ENCODE assay signal across 9 cellular contexts in genomic region chr19:42683917-42684513, GRCh38. TPM values are rescaled to one million over a fixed set of nuclear protein-coding genes. Genes with fewer than 3 reads are reported as not detected.
DNase-seq lines count a peak whose midpoint lies in the region; ATAC-seq, FAIRE-seq and TF ChIP-seq lines count a peak whose summit lies in the region.
"Had no signal": no experiment of that assay in that cellular context is flagged by ENCODE, and none has a peak within 500 bp of the region (broad histone marks: within the 10 kb centered on the region; RNA-seq: fewer than 3 reads in every experiment).

No MANE protein-coding gene starts in this region.

- H3K79me2 ChIP-seq in HepG2 (ENCODE audit: insufficient read depth, low read length): no peaks in the 10 kb centered on the region

- H3K36me3 ChIP-seq in HEK293 (ENCODE audit: control insufficient read depth in 2 of 2, insufficient read depth in 1 of 2, low read length in 2 of 2): no peaks in the 10 kb centered on the region
- H3K36me3 ChIP-seq in adipocyte (ENCODE audit: control insufficient read depth, insufficient read depth, low read length, severe bottlenecking): no peaks in the 10 kb centered on the region
- H3K36me3 ChIP-seq in HepG2 (replicated peaks in 1 of 2; ENCODE audit: control insufficient read depth in 1 of 2, insufficient read depth in 2 of 2, low read length in 2 of 2): no peaks in the 10 kb centered on the region

- no peak for FAIRE-seq in HepG2 (lab: Jason Lieb, UNC)

- H3K9ac ChIP-seq in adipocyte (ENCODE audit: low read length) (no peak overlapping the region), HepG2 (ENCODE audit: insufficient read depth, low read depth, low read length) (no peak overlapping the region)

- H3K9me3 ChIP-seq in HEK293 (ENCODE audit: control insufficient read depth, insufficient read depth, low read depth, low read length) (peaks cover 5% of the 10 kb centered on the region), adipocyte (ENCODE audit: control insufficient read depth, low read length) (peaks cover 15% of the 10 kb centered on the region), HepG2 (ENCODE audit: low read length) (peaks cover 23% of the 10 kb centered on the region)

- ATAC-seq in HepG2 (no peak), HG02938 (IDR thresholded peaks at IDR 0.05; ENCODE audit: unreplicated experiment) (no peak)

- no peak for TF ChIP-seq EP300 in HepG2 (IDR thresholded peaks at IDR 0.05; ENCODE audit: low read depth in 2 of 2, low read length in 2 of 2)
- no peak for TF ChIP-seq EP300 in HepG2 (CRISPR knock-in tag; IDR thresholded peaks at IDR 0.05; ENCODE audit: borderline replicate concordance)

- H3K4me3 Mint-ChIP-seq in Calu3 (ENCODE audit: low read depth, unreplicated experiment): no peak overlapping the region

- no peaks in the 10 kb centered on the region for H3K9me3 Mint-ChIP-seq in Calu3 (ENCODE audit: low read depth, unreplicated experiment)

- H3K4me1 Mint-ChIP-seq in Calu3 (ENCODE audit: low read depth, unreplicated experiment): no peaks in the 10 kb centered on the region

- H3K27me3 Mint-ChIP-seq in Calu3 (ENCODE audit: unreplicated experiment): peaks cover 88% of the 10 kb centered on the region

- no peak overlapping the region for H3K27ac Mint-ChIP-seq in Calu3 (ENCODE audit: unreplicated experiment)

- no peak for TF ChIP-seq RAD21 in HepG2 (CRISPR knock-in tag; IDR thresholded peaks at IDR 0.05)

- peaks cover 17% of the 10 kb centered on the region for H3K27me3 ChIP-seq in adipocyte (replicated peaks; ENCODE audit: control insufficient read depth, insufficient read depth, low read length)
- H3K27me3 ChIP-seq in HepG2 (ENCODE audit: control insufficient read depth in 1 of 2, insufficient read depth in 2 of 2, low read length in 2 of 2): no peaks in the 10 kb centered on the region; a peak in 1 of 5 replicates

- TF ChIP-seq POLR2A in HepG2 (IDR thresholded peaks at IDR 0.05; ENCODE audit: insufficient read depth in 1 of 2, low read depth in 2 of 2, low read length in 2 of 2): no peak

- H3K27ac ChIP-seq in HEK293 (ENCODE audit: extremely low read depth, low read depth, low read length) (no peak overlapping the region), HepG2 (ENCODE audit: extremely low read length, insufficient read depth, low read length) (no peak overlapping the region)

- TF ChIP-seq CTCF in Calu3 (IDR thresholded peaks at IDR 0.05; ENCODE audit: unreplicated experiment) (peak; percentile 88), HEK293 (tag by site-specific recombination; IDR thresholded peaks at IDR 0.05) (peak; percentile 13; the same call in 1 of the 2 replicates), HepG2 (CRISPR knock-in tag; IDR thresholded peaks at IDR 0.05) (peak; percentile 40; the same call in 1 of the 2 replicates)

- H3K4me1 ChIP-seq in HEK293 (ENCODE audit: control insufficient read depth, insufficient read depth, low read length): no peaks in the 10 kb centered on the region
- H3K4me1 ChIP-seq in adipocyte (ENCODE audit: control insufficient read depth, insufficient read depth, low read length): no peaks in the 10 kb centered on the region
- no peaks in the 10 kb centered on the region for H3K4me1 ChIP-seq in HepG2 (ENCODE audit: insufficient read depth, low read length)

- H4K20me1 ChIP-seq in HepG2 (ENCODE audit: insufficient read depth, low read length): no peaks in the 10 kb centered on the region

- intact Hi-C loops in Calu3 (cut with micrococcal nuclease; ENCODE audit: unreplicated experiment): no loop called here
- intact Hi-C loops in HepG2 (cut with micrococcal nuclease; ENCODE audit: unreplicated experiment): no loop called here

- H3K4me2 ChIP-seq in HepG2 (ENCODE audit: low read depth, low read length): no peak overlapping the region

- H3K4me3 ChIP-seq in HEK293 (ENCODE audit: low read depth, low read length) (no peak overlapping the region), adipocyte (ENCODE audit: low read length) (no peak overlapping the region), HepG2 (replicated peaks in 1 of 3; ENCODE audit: insufficient read depth in 1 of 3, low read depth in 2 of 3, low read length in 3 of 3) (no peak overlapping the region)

- CTCF ChIA-PET in Calu3 (lab: Charles Lee): interaction anchor here (1.3 to 2.1 kb wide), 2 partner anchors 10 to 93 kb away, joined by 4 to 7 read pairs; no protein-coding TSS in a partner anchor
- CTCF ChIA-PET in HEK293 (lab: Yijun Ruan, JAX): interaction anchor here (0.5 to 3.5 kb wide), 21 partner anchors 10 to 1207 kb away, joined by 3 to 15 read pairs (median 3); no protein-coding TSS in a partner anchor
- CTCF ChIA-PET in HepG2 (lab: Yijun Ruan, JAX; ENCODE audit: low intra/inter-chr PET ratio, low total read pairs): no interaction called here

- no peaks in the 10 kb centered on the region for H3K36me3 Mint-ChIP-seq in Calu3 (ENCODE audit: insufficient read depth, unreplicated experiment)

- BruUV-seq in Calu3 (replicated peaks; lab: Mats Ljungman, UMichigan) (no TSS peak), HepG2 (replicated peaks; lab: Mats Ljungman, UMichigan) (no TSS peak)

- in situ Hi-C loops in HepG2 (cut with HindIII; ENCODE audit: extremely low pct_ligation_motif_present, low pct_unique_long_range_greater_than_20kb) (no loop called here), G401 (cut with HindIII; ENCODE audit: low sequenced_read_pairs) (no loop called here)

- POLR2A ChIA-PET in HEK293 (lab: Yijun Ruan, JAX) (interaction anchor here (0.5 kb wide), 1 partner anchor 379 kb away, joined by 3 read pairs; no protein-coding TSS in a partner anchor), HepG2 (lab: Yijun Ruan, JAX) (no interaction called here)

- no peak overlapping the region for H2AFZ ChIP-seq in HepG2 (ENCODE audit: low read length)

- DNase-seq in Calu3 (peak; percentile 54), adipocyte (ENCODE audit: low read depth) (peak; percentile 68), HepG2 (ENCODE audit: low spot score) (peak; percentile 5), NCI-H1092 treated with DMSO at 0.1 percent for 48 hours (lab: John Stamatoyannopoulos, UW) (no peak), OCI-M2 (lab: John Stamatoyannopoulos, UW; ENCODE audit: unreplicated experiment) (no peak), G401 (ENCODE audit: low spot score) (no peak)

- 48% methylated on average over 2 of the region's 2 CpGs for WGBS in HepG2 (ENCODE audit: low lambda C conversion rate)

TF ChIP-seq in HEK293, 187 proteins besides CTCF, POLR2A, EP300 and RAD21 (continues in another document):
- peak; percentile 38; the same call in 1 of the 2 replicates for TF ChIP-seq ZNF654 (tag by site-specific recombination; IDR thresholded peaks at IDR 0.05; ENCODE audit: low read depth)
- TF ChIP-seq, protein P1, sequence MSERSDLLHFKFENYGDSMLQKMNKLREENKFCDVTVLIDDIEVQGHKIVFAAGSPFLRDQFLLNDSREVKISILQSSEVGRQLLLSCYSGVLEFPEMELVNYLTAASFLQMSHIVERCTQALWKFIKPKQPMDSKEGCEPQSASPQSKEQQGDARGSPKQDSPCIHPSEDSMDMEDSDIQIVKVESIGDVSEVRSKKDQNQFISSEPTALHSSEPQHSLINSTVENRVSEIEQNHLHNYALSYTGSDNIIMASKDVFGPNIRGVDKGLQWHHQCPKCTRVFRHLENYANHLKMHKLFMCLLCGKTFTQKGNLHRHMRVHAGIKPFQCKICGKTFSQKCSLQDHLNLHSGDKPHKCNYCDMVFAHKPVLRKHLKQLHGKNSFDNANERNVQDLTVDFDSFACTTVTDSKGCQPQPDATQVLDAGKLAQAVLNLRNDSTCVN (tag by site-specific recombination; optimal IDR thresholded peaks at IDR 0.05): no peak

TF ChIP-seq in HepG2, 621 proteins besides CTCF, POLR2A, EP300 and RAD21 (continues in another document):
- TF ChIP-seq HES4 (CRISPR knock-in tag; IDR thresholded peaks at IDR 0.05; ENCODE audit: borderline replicate concordance): no peak
- no peak for TF ChIP-seq ZFP36L2 (CRISPR knock-in tag; IDR thresholded peaks at IDR 0.05)
- TF ChIP-seq MBNL3 (CRISPR knock-in tag; conservative IDR thresholded peaks at IDR 0.05): no peak
- TF ChIP-seq, protein P2, sequence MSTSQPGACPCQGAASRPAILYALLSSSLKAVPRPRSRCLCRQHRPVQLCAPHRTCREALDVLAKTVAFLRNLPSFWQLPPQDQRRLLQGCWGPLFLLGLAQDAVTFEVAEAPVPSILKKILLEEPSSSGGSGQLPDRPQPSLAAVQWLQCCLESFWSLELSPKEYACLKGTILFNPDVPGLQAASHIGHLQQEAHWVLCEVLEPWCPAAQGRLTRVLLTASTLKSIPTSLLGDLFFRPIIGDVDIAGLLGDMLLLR (CRISPR knock-in tag; IDR thresholded peaks at IDR 0.05): no peak

RNA-seq across cellular contexts. Expression of gene PSG3, which starts 56.3 kb away (rescaled TPM):
- total RNA-seq in Calu3 (2022) (0.20 TPM in 1 of 2 replicates, not detected in the other), HepG2 (2016; rRNA removed; fragmentation: Illumina TruSeq; extraction: Trizol) (not detected in 2 replicates)
- not detected in 2 replicates for total RNA-seq in HepG2 (2016; cell fraction: cytosol; rRNA removed; fragmentation: Illumina TruSeq; extraction: Trizol; ENCODE audit: low read depth)
- not detected in 2 replicates for total RNA-seq in HepG2 (2016; cell fraction: insoluble cytoplasmic fraction; rRNA removed; fragmentation: Illumina TruSeq; extraction: Trizol)
- not detected in 2 replicates for total RNA-seq in HepG2 (2016; cell fraction: membrane; rRNA removed; fragmentation: Illumina TruSeq; extraction: Trizol)
- not detected in 2 replicates for total RNA-seq in HepG2 (2016; cell fraction: nucleus; rRNA removed; fragmentation: Illumina TruSeq; extraction: Trizol)
- polyA plus RNA-seq in HepG2 (2011; rRNA removed): 0.07 TPM in 1 of 2 replicates, not detected in the other
- polyA plus RNA-seq in HepG2 (2011; cell fraction: cytosol; rRNA removed): not detected in 2 replicates
- not detected in 2 replicates for polyA plus RNA-seq in HepG2 (2011; cell fraction: nucleus; rRNA removed)
- not detected in 2 replicates for polyA plus RNA-seq in HepG2 (2012)
- not detected in 2 replicates for polyA plus RNA-seq in HepG2 (2016; cell fraction: cytosol; fragmentation: Illumina TruSeq; extraction: Trizol; ENCODE audit: low read depth)
- not detected in 2 replicates for polyA plus RNA-seq in HepG2 (2016; cell fraction: insoluble cytoplasmic fraction; fragmentation: Illumina TruSeq; extraction: Trizol; ENCODE audit: low read depth)
- polyA plus RNA-seq in HepG2 (2016; cell fraction: membrane; fragmentation: Illumina TruSeq; extraction: Trizol; ENCODE audit: low read depth): not detected in 2 replicates
- not detected in 2 replicates for polyA plus RNA-seq in HepG2 (2016; cell fraction: nucleus; fragmentation: Illumina TruSeq; extraction: Trizol; ENCODE audit: insufficient read depth, low read depth)
- not detected in 2 replicates for polyA minus RNA-seq in HepG2 (2011; rRNA and poly(A)+ RNA removed; ENCODE audit: low replicate concordance)
- not detected in 2 replicates for polyA minus RNA-seq in HepG2 (2011; cell fraction: cytosol; rRNA and poly(A)+ RNA removed)
- not detected in 2 replicates for polyA minus RNA-seq in HepG2 (2011; cell fraction: nucleus; rRNA and poly(A)+ RNA removed)
- 64.4 and 66.1 TPM in 2 replicates for total RNA-seq in G401 (2014; rRNA removed; shearing (Covaris generic))
- total RNA-seq: T-helper 2 cell treated with Interferon-gamma antibody and Interleukin-4, amounts not matched to agents 100 ng/mL and 5 ng/mL, for 36 hours had no signal

Comparison
In these comparisons a context has a peak if more than half of its experiments do, and no peak if none do; other contexts are left out.
1. DNase-seq: peak in Calu3 (single experiment), adipocyte (single experiment) and HepG2 (single experiment); none in NCI-H1092 treated with DMSO at 0.1 percent for 48 hours (single experiment), OCI-M2 (single experiment) and G401 (single experiment).
2. CTCF ChIP-seq: peak in every context shown above with its lines; median percentile 88 in Calu3; 40 in HepG2; 13 in HEK293.
3. RNA of gene PSG3, which starts 56.3 kb away (total RNA-seq): 64.4 to 66.1 TPM in G401; 0.20 TPM in Calu3 and not detected in HepG2; every median in the first group is over 10 times any median in the second.